In genomic region chr17:16215002-16215272, GRCh38 we compare ENCODE assay signal across 1 cellular context.
TF ChIP-seq lines count a peak whose summit lies in the region.

No MANE protein-coding gene starts in this region.

TF ChIP-seq in HCT116, 20 proteins besides CTCF, POLR2A, EP300 and RAD21 (continued from another document):
- TF ChIP-seq SIN3A (IDR thresholded peaks at IDR 0.05; ENCODE audit: low read depth) = no peak
- no peak for TF ChIP-seq EZH2phosphoT487 (IDR thresholded peaks at IDR 0.05; ENCODE audit: borderline replicate concordance)
